In the genomic region with DNA sequence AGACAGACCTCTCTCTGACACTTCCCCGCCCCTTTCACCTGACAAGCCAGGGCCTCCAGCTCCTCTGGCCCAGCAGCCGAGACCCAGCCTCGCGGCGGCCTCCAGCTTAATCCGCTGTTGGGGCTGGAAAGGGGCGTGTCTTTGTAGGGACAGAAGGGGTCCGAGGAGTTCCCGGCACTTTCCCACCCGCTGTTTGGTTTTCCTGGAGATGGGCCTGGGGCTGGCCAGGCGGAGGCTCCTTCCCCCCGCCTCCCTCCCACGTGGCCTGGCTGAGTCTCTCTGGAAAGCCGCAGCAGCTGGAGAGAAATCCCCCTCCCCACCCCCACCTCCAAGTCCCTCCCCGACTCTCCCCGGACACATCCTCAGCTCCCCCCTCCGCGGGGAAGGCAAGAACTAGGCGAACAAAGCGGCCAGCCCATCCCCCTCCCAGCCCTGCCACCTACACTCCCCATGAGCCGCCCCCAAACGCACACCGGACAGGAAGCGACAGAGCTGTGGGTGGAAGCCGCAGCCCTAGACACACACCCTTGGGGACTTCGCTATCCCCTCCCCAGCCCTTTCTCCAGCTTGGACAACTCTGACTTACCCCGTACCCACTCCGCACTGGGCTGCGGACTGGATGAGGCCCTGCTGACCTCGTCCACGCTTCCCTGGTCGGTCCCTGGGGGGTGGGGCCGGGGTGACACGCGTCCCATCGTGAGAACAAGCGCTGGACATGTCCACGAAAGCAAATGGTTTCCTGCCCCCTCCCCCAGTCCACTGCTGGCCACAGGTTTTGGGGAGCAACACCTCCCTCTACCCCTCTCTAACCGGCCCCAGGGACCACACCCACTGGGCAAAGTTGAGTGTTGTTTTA, we compare ENCODE assay signal across 9 cellular contexts. TPM values are rescaled to one million over a fixed set of nuclear protein-coding genes. Genes with fewer than 3 reads are reported as not detected.
DNase-seq lines count a peak whose midpoint lies in the region; ATAC-seq and TF ChIP-seq lines count a peak whose summit lies in the region.
"Had no signal": no experiment of that assay in that cellular context is flagged by ENCODE, and none has a peak within 500 bp of the region (broad histone marks: within the 10 kb centered on the region; RNA-seq: fewer than 3 reads in every experiment).

No MANE protein-coding gene starts in this region.

- H3K4me1 ChIP-seq in duodenal mucosa (ENCODE audit: control insufficient read depth in 1 of 2, insufficient read depth in 2 of 2, low read length in 2 of 2) (peaks cover 16% of the 10 kb centered on the region in 2 donors), lung (ENCODE audit: control insufficient read depth in 2 of 2, insufficient read depth in 2 of 2, low read length in 2 of 2) (peaks cover 0 to 13% of the 10 kb centered on the region in 2 donors), testis (peaks cover 16% of the 10 kb centered on the region)

- TF ChIP-seq POLR2A in testis (IDR thresholded peaks at IDR 0.05): no peak

- peak overlapping the region; percentile 66 to 73 for H3K4me3 ChIP-seq in duodenal mucosa (ENCODE audit: low read depth in 1 of 2, low read length in 2 of 2)
- H3K4me3 ChIP-seq in lung: no peak overlapping the region
- peak overlapping the region; percentile 41 to 61 for H3K4me3 ChIP-seq in testis

- TF ChIP-seq CTCF in lung (IDR thresholded peaks at IDR 0.05; ENCODE audit: control extremely low read depth, extremely low read depth) (no peak), testis (IDR thresholded peaks at IDR 0.05) (no peak)

- no peaks in the 10 kb centered on the region for H3K9me3 ChIP-seq in duodenal mucosa (ENCODE audit: control insufficient read depth in 1 of 2, low read length in 2 of 2)
- peaks cover 0 to 2% of the 10 kb centered on the region in 2 donors for H3K9me3 ChIP-seq in lung (ENCODE audit: control insufficient read depth in 2 of 2, insufficient read depth in 1 of 2, low read length in 1 of 2)
- H3K9me3 ChIP-seq in testis: no peaks in the 10 kb centered on the region

- H3K9ac ChIP-seq in duodenal mucosa (ENCODE audit: low read depth in 1 of 2, low read length in 2 of 2): peak overlapping the region in 1 of 2 donors; percentile 43

- no peaks in the 10 kb centered on the region for H3K36me3 ChIP-seq in duodenal mucosa (ENCODE audit: control insufficient read depth in 1 of 2, insufficient read depth in 2 of 2, low read length in 2 of 2)
- H3K36me3 ChIP-seq in lung (ENCODE audit: control insufficient read depth in 2 of 2, insufficient read depth in 2 of 2, low read length in 2 of 2): no peaks in the 10 kb centered on the region
- no peaks in the 10 kb centered on the region for H3K36me3 ChIP-seq in testis (ENCODE audit: low read depth, missing control alignments)

- intact Hi-C loops in testis (cut with DNase I; ENCODE audit: low total_unique reads): no loop called here

- H3K27me3 ChIP-seq in duodenal mucosa (ENCODE audit: control insufficient read depth in 1 of 2, insufficient read depth in 2 of 2, low read length in 2 of 2) (peaks cover 43 to 44% of the 10 kb centered on the region in 2 donors), lung (ENCODE audit: control insufficient read depth, insufficient read depth) (no peaks in the 10 kb centered on the region), testis (no peaks in the 10 kb centered on the region)

- H3K27ac ChIP-seq in duodenal mucosa (ENCODE audit: low read depth, low read length) (no peak overlapping the region), lung (ENCODE audit: low read depth in 1 of 2, low read length in 1 of 2) (no peak overlapping the region), testis (no peak overlapping the region)
- H3K27ac ChIP-seq: 22Rv1 had no signal

- peak; percentile 8 for ATAC-seq in lung (ENCODE audit: insufficient read depth, low FRiP score)

- WGBS in lung, 2 donors: 4 to 5% methylated on average over 29 to 39 of the region's 39 CpGs
- 1 to 2% methylated on average over 21 to 34 of the region's 39 CpGs for WGBS in testis, 2 donors

- DNase-seq in DMS 273 (lab: John Stamatoyannopoulos, UW; ENCODE audit: unreplicated experiment) (peak; percentile 80), DMS 273 treated with DMSO at 0.1 percent for 48 hours (lab: John Stamatoyannopoulos, UW) (no peak), NCI-H524 treated with DMSO at 0.1 percent for 48 hours (lab: John Stamatoyannopoulos, UW) (peak; percentile 90), lung (ENCODE audit: low spot score) (no peak), testis (peak; percentile 68), NCI-H2081 (lab: John Stamatoyannopoulos, UW) (no peak)
- no peak for DNase-seq in activated effector memory CD4-positive, alpha-beta T cell treated with anti-CD3 and anti-CD28 coated beads, Interleukin-2, amount 50 U/mL, for 16 hours

RNA-seq across cellular contexts. Expression of gene IGDCC4, which starts 1.2 kb away (rescaled TPM):
- total RNA-seq in lung (10 to 100 TPM in 1 of 2 donors, 1 to 10 TPM in 1; 1.3 to 20.5 TPM), testis (1 to 10 TPM; 2.7 to 4.3 TPM)
- polyA plus RNA-seq in lung (under 1 TPM; 0.15 to 0.31 TPM), testis (ENCODE audit: insufficient read depth, low read depth, low replicate concordance) (3.3 TPM)

RNA-seq across cellular contexts. Expression of gene IGDCC3, which starts 43.8 kb away (rescaled TPM):
- 1 to 10 TPM in 1 of 2 donors, under 1 TPM in 1; 0.09 to 1.3 TPM for total RNA-seq in lung
- polyA plus RNA-seq in lung: not detected
- 1 to 10 TPM; 6.5 TPM for total RNA-seq in testis
- 5.8 TPM for polyA plus RNA-seq in testis (ENCODE audit: insufficient read depth, low read depth, low replicate concordance)

Comparison
In these comparisons a context has a peak if more than half of its experiments do, and no peak if none do; other contexts are left out.
1. DNase-seq: peak in DMS 273 (single experiment), NCI-H524 treated with DMSO at 0.1 percent for 48 hours (single experiment) and testis (single experiment); none in DMS 273 treated with DMSO at 0.1 percent for 48 hours (single experiment), lung (single experiment), activated effector memory CD4-positive, alpha-beta T cell treated with anti-CD3 and anti-CD28 coated beads, Interleukin-2, amount 50 U/mL, for 16 hours (single experiment) and NCI-H2081 (0 of 2).